Comparison of ENCODE assay signal across 15 cellular contexts in the genomic region with DNA sequence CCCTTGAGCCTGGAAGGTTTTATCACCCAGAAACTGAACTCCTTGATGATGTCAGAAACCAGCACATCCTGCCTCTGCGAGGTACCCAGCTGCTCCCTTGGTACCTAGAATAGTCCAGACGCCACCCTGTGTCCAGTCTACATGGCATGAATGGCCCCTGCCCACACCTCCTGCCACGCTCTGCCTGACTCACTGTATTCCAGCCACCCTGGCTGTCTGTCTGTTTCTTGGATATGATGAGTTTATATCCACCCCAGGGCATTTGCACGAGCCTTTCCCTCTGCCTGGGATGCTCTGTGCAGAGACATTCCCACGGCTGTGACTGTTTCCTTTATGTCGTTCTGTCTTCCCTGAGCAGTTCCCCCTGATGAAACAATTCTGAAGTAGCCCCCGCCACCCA.
"Had no signal": no experiment of that assay in that cellular context is flagged by ENCODE, and none has a peak within 500 bp of the region (broad histone marks: within the 10 kb centered on the region; RNA-seq: fewer than 3 reads in every experiment).

No MANE protein-coding gene starts in this region.

- H3K9me3 ChIP-seq: right atrium auricular region, tibial artery, uterus had no signal

- H3K27me3 Mint-ChIP-seq: activated naive CD4-positive, alpha-beta T cell treated with anti-CD3 and anti-CD28 coated beads, Interleukin-2, amount 50 U/mL, for 24 hours had no signal

- H3K27ac Mint-ChIP-seq: activated B cell treated with CpG ODN at 0.5 μM for 24 hours; activated naive CD4-positive, alpha-beta T cell treated with anti-CD3 and anti-CD28 coated beads, Interleukin-2, amount 50 U/mL, for 24 hours; brain; effector memory CD8-positive, alpha-beta T cell; immature natural killer cell; naive thymus-derived CD4-positive, alpha-beta T cell had no signal

- H3K4me3 Mint-ChIP-seq: activated B cell treated with CpG ODN at 0.5 μM for 24 hours; activated naive CD4-positive, alpha-beta T cell treated with anti-CD3 and anti-CD28 coated beads, Interleukin-2, amount 50 U/mL, for 24 hours; brain; effector memory CD8-positive, alpha-beta T cell; immature natural killer cell; naive thymus-derived CD4-positive, alpha-beta T cell had no signal

- H3K4me3 ChIP-seq: right atrium auricular region, skin epidermis, tibial artery, uterus had no signal

- H3K4me1 ChIP-seq: uterus had no signal

- H3K27ac ChIP-seq: right atrium auricular region, tibial artery had no signal

- H3K36me3 Mint-ChIP-seq: activated naive CD4-positive, alpha-beta T cell treated with anti-CD3 and anti-CD28 coated beads, Interleukin-2, amount 50 U/mL, for 24 hours; brain; immature natural killer cell had no signal

- H3K4me1 Mint-ChIP-seq: activated naive CD4-positive, alpha-beta T cell treated with anti-CD3 and anti-CD28 coated beads, Interleukin-2, amount 50 U/mL, for 24 hours; immature natural killer cell had no signal

- H3K36me3 ChIP-seq: uterus had no signal

- H3K27me3 ChIP-seq: right atrium auricular region, uterus had no signal

- DNase-seq: activated B cell treated with CpG ODN at 0.5 μM for 24 hours; activated CD4-positive, alpha-beta T cell treated with anti-CD3 and anti-CD28 coated beads, Interleukin-2, amount 50 U/mL, for 1 hour; amygdala; effector memory CD8-positive, alpha-beta T cell; glutamatergic neuron; immature natural killer cell; left colon; naive thymus-derived CD4-positive, alpha-beta T cell; stimulated activated CD4-positive, alpha-beta T cell treated with anti-CD3 and anti-CD28 coated beads, Interleukin-4, amount 100 ng/mL, for 4 hours; tibial artery; uterus had no signal

- H3K9me3 Mint-ChIP-seq: activated B cell treated with CpG ODN at 0.5 μM for 24 hours; activated naive CD4-positive, alpha-beta T cell treated with anti-CD3 and anti-CD28 coated beads, Interleukin-2, amount 50 U/mL, for 24 hours; effector memory CD8-positive, alpha-beta T cell; immature natural killer cell; naive thymus-derived CD4-positive, alpha-beta T cell had no signal
